Comparison of ENCODE assay signal across 26 cellular contexts in the genomic region with DNA sequence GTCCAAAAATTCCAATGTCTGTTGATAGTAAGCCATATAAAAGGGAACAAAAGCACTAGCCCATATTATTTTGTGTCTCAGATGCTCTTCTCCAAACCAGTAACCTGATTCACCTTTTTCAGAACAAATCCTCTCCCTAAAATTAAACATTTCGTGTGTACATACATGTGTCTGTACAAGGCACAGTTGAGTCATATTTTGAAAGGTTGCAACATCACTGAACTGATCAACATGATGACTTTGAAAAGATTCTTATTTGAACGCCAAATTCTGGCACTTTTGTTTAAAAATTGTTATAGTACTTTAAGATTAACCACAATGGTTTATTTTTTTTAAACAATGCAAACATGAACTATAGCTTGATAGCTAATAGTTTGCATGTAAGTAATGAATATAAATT.
DNase-seq lines count a peak whose midpoint lies in the region; ATAC-seq and TF ChIP-seq lines count a peak whose summit lies in the region.
"Had no signal": no experiment of that assay in that cellular context is flagged by ENCODE, and none has a peak within 500 bp of the region (broad histone marks: within the 10 kb centered on the region; RNA-seq: fewer than 3 reads in every experiment).

No MANE protein-coding gene starts in this region.

- no peak for TF ChIP-seq CTCF in MCF 10A (IDR thresholded peaks at IDR 0.05; ENCODE audit: unreplicated experiment)
- no peak for TF ChIP-seq CTCF in breast epithelium (IDR thresholded peaks at IDR 0.05)
- TF ChIP-seq CTCF in brain microvascular endothelial cell (IDR thresholded peaks at IDR 0.05; ENCODE audit: low read depth, low read length, missing control alignments), result no peak
- no peak for TF ChIP-seq CTCF in fibroblast of pulmonary artery (IDR thresholded peaks at IDR 0.05; ENCODE audit: low read length, missing control alignments)
- no peak for TF ChIP-seq CTCF in smooth muscle cell (IDR thresholded peaks at IDR 0.05; ENCODE audit: borderline replicate concordance, insufficient read depth, poor library complexity, severe bottlenecking)
- no peak for TF ChIP-seq CTCF in heart left ventricle (IDR thresholded peaks at IDR 0.05)

- no peaks in the 10 kb centered on the region for H3K9me2 ChIP-seq in GM23248 (ENCODE audit: insufficient read depth)

- H3K27ac ChIP-seq in breast epithelium (no peak overlapping the region), brain microvascular endothelial cell (peak overlapping the region; percentile 32), smooth muscle cell (ENCODE audit: low read depth) (no peak overlapping the region), GM23248 (no peak overlapping the region), heart left ventricle (no peak overlapping the region)
- H3K27ac ChIP-seq: 22Rv1, RWPE1, SK-N-MC had no signal

- no peaks in the 10 kb centered on the region for H3K9me3 Mint-ChIP-seq in MCF 10A (ENCODE audit: unreplicated experiment)
- H3K9me3 Mint-ChIP-seq: CD14-positive monocyte had no signal

- H3K9ac ChIP-seq in smooth muscle cell (ENCODE audit: low read depth) (no peak overlapping the region), GM23248 (no peak overlapping the region)

- 91% methylated on average over 2 of the region's 2 CpGs for WGBS in smooth muscle cell (ENCODE audit: low lambda C conversion rate)
- WGBS in GM23248 (ENCODE audit: low coverage in 1 of 2, low lambda C conversion rate in 2 of 2, missing lambda C conversion rate in 2 of 2), 2 experiments, result 16 to 18% methylated on average over 2 of the region's 2 CpGs
- 54 to 75% (median 70%) methylated on average over 2 of the region's 2 CpGs for WGBS in heart left ventricle, 4 donors

- H3K79me2 ChIP-seq in smooth muscle cell (ENCODE audit: low read depth) (no peaks in the 10 kb centered on the region), GM23248 (ENCODE audit: insufficient read depth) (no peaks in the 10 kb centered on the region)

- in situ Hi-C loops in brain microvascular endothelial cell (cut with HindIII; ENCODE audit: low pct_ligation_motif_present, low sequenced_read_pairs) (no loop called here), GM23248 (cut with MboI) (no loop called here)

- CTCF ChIA-PET in MCF 10A (lab: Yijun Ruan, JAX), result no interaction called here

- no peak overlapping the region for H3K4me3 Mint-ChIP-seq in MCF 10A (ENCODE audit: unreplicated experiment)
- H3K4me3 Mint-ChIP-seq: CD14-positive monocyte; CD8-positive, alpha-beta memory T cell had no signal

- H3K4me1 ChIP-seq in breast epithelium (no peaks in the 10 kb centered on the region), smooth muscle cell (ENCODE audit: low read depth) (no peaks in the 10 kb centered on the region), GM23248 (ENCODE audit: insufficient read depth) (no peaks in the 10 kb centered on the region), heart left ventricle (no peaks in the 10 kb centered on the region)
- H3K4me1 ChIP-seq: BE2C had no signal

- no peak for ATAC-seq in HG02798 (IDR thresholded peaks at IDR 0.05; ENCODE audit: poor library complexity, unreplicated experiment)
- ATAC-seq in heart left ventricle, result no peak
- ATAC-seq: HCT116, K562, Panc1 had no signal

- DNase-seq in MCF 10A (ENCODE audit: unreplicated experiment) (peak; percentile 66), breast epithelium (ENCODE audit: low spot score in 2 of 2) (no peak), brain microvascular endothelial cell (peak; percentile 13), fibroblast of pulmonary artery (ENCODE audit: low read depth) (peak; percentile 29), smooth muscle cell (lab: John Stamatoyannopoulos, UW; ENCODE audit: unreplicated experiment) (no peak), GM23248 (no peak), heart left ventricle (no peak)
- DNase-seq: ACHN; BE2C; CD8-positive, alpha-beta memory T cell; DMS 273 treated with DMSO at 0.1 percent for 48 hours; DMS79 treated with DMSO at 0.1 percent for 48 hours; GF-D8; Kasumi-1; NCI-H1105 treated with DMSO at 0.1 percent for 48 hours; NCI-H2029 treated with DMSO at 0.1 percent for 48 hours; NCI-H526 treated with DMSO at 0.1 percent for 48 hours; SIG-M5 had no signal

- POLR2A ChIA-PET in MCF 10A (lab: Yijun Ruan, JAX), result no interaction called here

- no TSS peak for BruUV-seq in MCF 10A (replicated peaks; lab: Mats Ljungman, UMichigan)

- H3F3A ChIP-seq in smooth muscle cell (ENCODE audit: low read depth), result no peaks in the 10 kb centered on the region
- no peaks in the 10 kb centered on the region for H3F3A ChIP-seq in GM23248 (ENCODE audit: insufficient read depth)

- H2AFZ ChIP-seq in smooth muscle cell (ENCODE audit: low read depth) (no peak overlapping the region), GM23248 (no peak overlapping the region)

- peak overlapping the region; percentile 41 for H3K27ac Mint-ChIP-seq in MCF 10A (ENCODE audit: low read depth, unreplicated experiment)
- H3K27ac Mint-ChIP-seq: CD14-positive monocyte; CD8-positive, alpha-beta memory T cell had no signal

- H3K36me3 ChIP-seq in breast epithelium (no peaks in the 10 kb centered on the region), brain microvascular endothelial cell (replicated peaks) (no peaks in the 10 kb centered on the region), smooth muscle cell (ENCODE audit: low read depth) (no peaks in the 10 kb centered on the region), GM23248 (ENCODE audit: low read depth) (no peaks in the 10 kb centered on the region), heart left ventricle (no peaks in the 10 kb centered on the region)
- H3K36me3 ChIP-seq: BE2C had no signal

- H3K9me3 ChIP-seq in breast epithelium, result no peaks in the 10 kb centered on the region
- H3K9me3 ChIP-seq in smooth muscle cell (replicated peaks; ENCODE audit: low read depth), result no peaks in the 10 kb centered on the region
- no peaks in the 10 kb centered on the region for H3K9me3 ChIP-seq in GM23248 (ENCODE audit: low read depth)
- H3K9me3 ChIP-seq in heart left ventricle, result no peaks in the 10 kb centered on the region
- H3K9me3 ChIP-seq: BE2C had no signal

- H3K27me3 Mint-ChIP-seq in MCF 10A (ENCODE audit: insufficient read depth, unreplicated experiment), result peaks cover 60% of the 10 kb centered on the region
- H3K27me3 Mint-ChIP-seq: CD8-positive, alpha-beta memory T cell had no signal

- H3K4me2 ChIP-seq in smooth muscle cell (peak overlapping the region; percentile 10), GM23248 (ENCODE audit: unreplicated experiment) (no peak overlapping the region)

- H4K20me1 ChIP-seq in smooth muscle cell (ENCODE audit: low read depth) (no peaks in the 10 kb centered on the region), GM23248 (ENCODE audit: insufficient read depth) (no peaks in the 10 kb centered on the region)

- H3K27me3 ChIP-seq in breast epithelium (no peaks in the 10 kb centered on the region), brain microvascular endothelial cell (replicated peaks) (no peaks in the 10 kb centered on the region), smooth muscle cell (ENCODE audit: low read depth) (no peaks in the 10 kb centered on the region), GM23248 (replicated peaks; ENCODE audit: insufficient read depth) (no peaks in the 10 kb centered on the region), heart left ventricle (no peaks in the 10 kb centered on the region)
- H3K27me3 ChIP-seq: BE2C had no signal

- H3K36me3 Mint-ChIP-seq in MCF 10A (ENCODE audit: insufficient read depth, unreplicated experiment), result no peaks in the 10 kb centered on the region
- H3K36me3 Mint-ChIP-seq: CD14-positive monocyte; CD8-positive, alpha-beta memory T cell had no signal

- intact Hi-C loops in MCF 10A (cut with micrococcal nuclease) (no loop called here), breast epithelium (cut with DNase I; ENCODE audit: low total_unique reads) (no loop called here), heart left ventricle (cut with DNase I) (loop anchor here in 2 of 10 donors (10.0 kb wide), 2 partner anchors 58 to 62 kb away; no protein-coding TSS in a partner anchor)

- peaks cover 11% of the 10 kb centered on the region for H3K4me1 Mint-ChIP-seq in MCF 10A (ENCODE audit: insufficient read depth, unreplicated experiment)
- H3K4me1 Mint-ChIP-seq: CD14-positive monocyte; CD8-positive, alpha-beta memory T cell had no signal

- TF ChIP-seq POLR2A in breast epithelium (IDR thresholded peaks at IDR 0.05) (no peak), heart left ventricle (IDR thresholded peaks at IDR 0.05) (no peak)

- H3K4me3 ChIP-seq in breast epithelium (no peak overlapping the region), brain microvascular endothelial cell (ENCODE audit: low read depth, low read length) (no peak overlapping the region), fibroblast of pulmonary artery (replicated peaks; ENCODE audit: low read depth, low read length) (no peak overlapping the region), smooth muscle cell (no peak overlapping the region), GM23248 (no peak overlapping the region), heart left ventricle (no peak overlapping the region)
- H3K4me3 ChIP-seq: K562, SK-N-MC had no signal

Comparison
In these comparisons a context has a peak if more than half of its experiments do, and no peak if none do; other contexts are left out.
1. DNase-seq: peak in MCF 10A (single experiment), brain microvascular endothelial cell (single experiment) and fibroblast of pulmonary artery (single experiment); none in breast epithelium (0 of 2), smooth muscle cell (single experiment), GM23248 (single experiment) and heart left ventricle (0 of 5).